8 cellular contexts compared by ENCODE assay signal in the genomic region with DNA sequence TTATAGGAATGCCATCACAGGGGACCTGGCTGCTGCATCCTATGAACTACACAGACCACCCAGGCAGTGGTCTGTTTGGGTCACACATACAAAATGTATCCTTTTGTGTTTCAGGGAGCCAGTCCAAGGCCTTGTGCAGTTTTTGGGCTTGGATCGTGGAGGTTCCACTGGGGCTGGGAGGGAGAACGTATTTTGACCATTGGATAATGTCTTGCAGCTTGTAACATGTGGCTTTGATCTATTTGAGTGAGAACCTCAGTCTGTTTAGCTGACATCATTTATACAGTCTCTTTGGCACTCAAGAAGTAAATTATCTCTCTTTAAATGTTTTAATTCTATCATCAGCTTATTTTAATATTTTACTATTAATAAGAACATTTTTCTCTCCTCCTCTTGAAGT.
"Had no signal": no experiment of that assay in that cellular context is flagged by ENCODE, and none has a peak within 500 bp of the region (broad histone marks: within the 10 kb centered on the region; RNA-seq: fewer than 3 reads in every experiment).

No MANE protein-coding gene starts in this region.

- H3K27ac ChIP-seq: GM23248 had no signal

- H3K9ac ChIP-seq: GM23248 had no signal

- H3K9me3 ChIP-seq: HAP-1 had no signal

- H3K4me1 ChIP-seq: HAP-1 had no signal

- ATAC-seq: HCT116, K562 had no signal

- H3K4me3 ChIP-seq: GM23248, HAP-1, K562 had no signal

- DNase-seq: GM23248, GOT3, H7, HFFc6, IMR-90 had no signal

- H2AFZ ChIP-seq: GM23248 had no signal

- H3K36me3 ChIP-seq: HAP-1 had no signal
